Comparison of ENCODE assay signal across 19 cellular contexts in genomic region chr7:34187908-34188307, GRCh38.
DNase-seq lines count a peak whose midpoint lies in the region; ATAC-seq and TF ChIP-seq lines count a peak whose summit lies in the region.
"Had no signal": no experiment of that assay in that cellular context is flagged by ENCODE, and none has a peak within 500 bp of the region (broad histone marks: within the 10 kb centered on the region; RNA-seq: fewer than 3 reads in every experiment).

No MANE protein-coding gene starts in this region.

- H3K9me3 Mint-ChIP-seq in HFFc6 = no peaks in the 10 kb centered on the region
- H3K9me3 Mint-ChIP-seq in progenitor cell of endocrine pancreas (ENCODE audit: low read depth) = no peaks in the 10 kb centered on the region

- H3K27ac Mint-ChIP-seq in HFFc6 = no peak overlapping the region
- no peak overlapping the region for H3K27ac Mint-ChIP-seq in progenitor cell of endocrine pancreas

- intact Hi-C loops in upper lobe of right lung (cut with DNase I) = no loop called here

- H3K9me3 ChIP-seq in RWPE2 (ENCODE audit: severe bottlenecking) (no peaks in the 10 kb centered on the region), upper lobe of right lung (no peaks in the 10 kb centered on the region)

- no peaks in the 10 kb centered on the region for H3K36me3 ChIP-seq in RWPE2 (ENCODE audit: low read depth)
- no peaks in the 10 kb centered on the region for H3K36me3 ChIP-seq in upper lobe of right lung

- H3K4me3 Mint-ChIP-seq in HFFc6 (no peak overlapping the region), progenitor cell of endocrine pancreas (ENCODE audit: low read depth) (no peak overlapping the region)

- DNase-seq in HFFc6 (peak; percentile 21), RWPE2 (ENCODE audit: low spot score) (no peak), epithelial cell of esophagus (ENCODE audit: low read depth) (peak; percentile 35), upper lobe of right lung (no peak), progenitor cell of endocrine pancreas (ENCODE audit: low spot score, unreplicated experiment) (no peak), NCI-H1092 (lab: John Stamatoyannopoulos, UW) (no peak)
- DNase-seq: C1 segment of cervical spinal cord, DMS79, Kasumi-1, MM.1S, NCI-H1105, NCI-H1694, NCI-H2081 treated with DMSO at 0.1 percent for 48 hours, NCI-H510A treated with DMSO at 0.1 percent for 48 hours, NCI-H82, PC-3, RPMI8226 had no signal

- H3K4me3 ChIP-seq in RWPE2 (ENCODE audit: severe bottlenecking) (no peak overlapping the region), epithelial cell of esophagus (ENCODE audit: low read length) (no peak overlapping the region), upper lobe of right lung (no peak overlapping the region)

- no peaks in the 10 kb centered on the region for H3K27me3 ChIP-seq in RWPE2 (ENCODE audit: insufficient read depth, poor library complexity, severe bottlenecking)
- H3K27me3 ChIP-seq in upper lobe of right lung = no peaks in the 10 kb centered on the region

- TF ChIP-seq CTCF in HFFc6 (IDR thresholded peaks at IDR 0.05) = no peak
- no peak for TF ChIP-seq CTCF in RWPE2 (IDR thresholded peaks at IDR 0.05; ENCODE audit: poor library complexity, severe bottlenecking)
- no peak for TF ChIP-seq CTCF in epithelial cell of esophagus (IDR thresholded peaks at IDR 0.05; ENCODE audit: insufficient read depth, low read depth, low read length, missing control alignments)
- no peak for TF ChIP-seq CTCF in upper lobe of right lung (IDR thresholded peaks at IDR 0.05)
- no peak for TF ChIP-seq CTCF in progenitor cell of endocrine pancreas (IDR thresholded peaks at IDR 0.05; ENCODE audit: unreplicated experiment)

- H3K36me3 Mint-ChIP-seq in HFFc6 (ENCODE audit: low read depth) = no peaks in the 10 kb centered on the region
- H3K36me3 Mint-ChIP-seq in progenitor cell of endocrine pancreas (ENCODE audit: insufficient read depth) = no peaks in the 10 kb centered on the region

- H3K4me1 Mint-ChIP-seq in HFFc6 (ENCODE audit: low read depth) (peaks cover 29% of the 10 kb centered on the region), progenitor cell of endocrine pancreas (ENCODE audit: low read depth) (peaks cover 3% of the 10 kb centered on the region)

- H3K4me1 ChIP-seq in RWPE2 (ENCODE audit: insufficient read depth, poor library complexity, severe bottlenecking) (peaks cover 5% of the 10 kb centered on the region), upper lobe of right lung (no peaks in the 10 kb centered on the region)

- peak overlapping the region; percentile 18 for H3K27ac ChIP-seq in RWPE2 (ENCODE audit: poor library complexity, severe bottlenecking)
- H3K27ac ChIP-seq in upper lobe of right lung = no peak overlapping the region
- H3K27ac ChIP-seq: HL-60 had no signal

- H3K27me3 Mint-ChIP-seq in HFFc6 (ENCODE audit: insufficient read depth) = peaks cover 2% of the 10 kb centered on the region
- no peaks in the 10 kb centered on the region for H3K27me3 Mint-ChIP-seq in progenitor cell of endocrine pancreas

- peak; percentile 94 for ATAC-seq in RWPE2 (ENCODE audit: low read depth)
- ATAC-seq in upper lobe of right lung = peak; percentile 19
- no peak for ATAC-seq in HG02970 (IDR thresholded peaks at IDR 0.05; ENCODE audit: low FRiP score, unreplicated experiment)
- ATAC-seq: PC-3 had no signal

Comparison
In these comparisons a context has a peak if more than half of its experiments do, and no peak if none do; other contexts are left out.
1. DNase-seq: peak in HFFc6 (single experiment) and epithelial cell of esophagus (single experiment); none in RWPE2 (single experiment), upper lobe of right lung (single experiment), progenitor cell of endocrine pancreas (single experiment) and NCI-H1092 (single experiment).